In the genomic region with DNA sequence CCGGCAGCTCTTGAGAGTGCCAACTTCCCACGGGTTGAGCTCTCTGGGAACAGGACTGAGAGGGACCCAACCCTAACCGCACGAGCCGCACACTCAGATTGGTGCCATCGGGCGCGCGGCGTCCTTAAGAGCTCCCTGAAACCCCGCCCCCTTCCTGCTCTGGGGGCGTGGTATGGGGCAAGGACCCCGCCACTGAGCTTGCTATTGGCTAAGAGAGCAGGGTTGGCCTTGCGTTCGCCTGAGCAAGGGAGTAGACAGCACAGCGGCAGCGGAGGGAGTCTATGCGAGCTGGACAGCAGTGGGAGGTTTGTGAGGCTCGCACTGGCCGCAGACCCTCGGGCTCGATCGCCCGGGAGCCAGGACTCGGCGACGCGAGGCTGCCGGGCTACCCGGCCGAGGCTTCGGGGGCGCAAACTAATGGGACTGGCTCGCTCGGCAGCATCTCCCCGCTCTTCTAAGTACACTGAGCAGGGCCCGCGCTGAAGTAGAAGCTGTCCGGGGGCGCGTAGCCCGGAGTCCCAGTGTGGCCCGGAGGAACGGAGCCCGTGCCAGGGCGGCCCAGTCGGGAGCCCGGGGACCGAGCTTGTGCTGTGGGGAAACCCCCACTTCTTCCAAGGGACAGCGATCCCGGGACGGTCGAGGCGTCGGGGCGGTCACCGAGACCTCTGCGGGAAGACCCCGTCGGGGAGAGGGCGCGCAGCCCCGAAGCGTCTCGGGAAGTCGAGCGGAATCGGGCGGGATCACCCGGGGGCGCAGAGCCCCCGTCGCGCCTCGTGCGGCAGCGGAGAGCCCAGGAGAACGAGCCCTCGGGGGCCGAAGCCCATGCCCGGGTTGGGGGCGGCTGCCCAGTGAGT, we compare ENCODE assay signal across 8 cellular contexts.
DNase-seq lines count a peak whose midpoint lies in the region; ATAC-seq lines count a peak whose summit lies in the region.

A gene (plus strand): TSS at position 282 of the 854 bp plus-strand sequence. CDS start 756 bp downstream, outside the sequence.

- H3K9me3 ChIP-seq in iPS-15b (ENCODE audit: control insufficient read depth, insufficient read depth, low read length) = no peaks in the 10 kb centered on the region

- H3K4me1 ChIP-seq in iPS-15b (ENCODE audit: control insufficient read depth, insufficient read depth, low read length) = peaks cover 5% of the 10 kb centered on the region

- DNase-seq in NCI-H2081 (lab: John Stamatoyannopoulos, UW) (peak; percentile 83 to 84), NCI-H2081 treated with DMSO at 0.1 percent for 48 hours (lab: John Stamatoyannopoulos, UW) (no peak), NCI-H2107 treated with DMSO at 0.1 percent for 48 hours (lab: John Stamatoyannopoulos, UW; ENCODE audit: unreplicated experiment) (peak; percentile 73), UCSD-AML1 (lab: John Stamatoyannopoulos, UW; ENCODE audit: unreplicated experiment) (peak; percentile 90), brain pericyte (ENCODE audit: low read depth, low spot score) (peak; percentile 88), skeletal muscle cell (ENCODE audit: low read depth) (peak; percentile 90)

- H3K4me3 ChIP-seq in iPS-15b (ENCODE audit: low read depth, low read length) (peak within 1 kb of the TSS; percentile 52), skeletal muscle cell (ENCODE audit: low read depth, low read length) (peak within 1 kb of the TSS; percentile 72)

- peak; percentile 86 for ATAC-seq in HG03025 (IDR thresholded peaks at IDR 0.05; ENCODE audit: low FRiP score, unreplicated experiment)

- H3K9ac ChIP-seq in iPS-15b (ENCODE audit: low read depth, low read length) = no peak within 1 kb of the TSS

- H3K36me3 ChIP-seq in iPS-15b (ENCODE audit: control insufficient read depth, insufficient read depth, low read length) = no peaks in the 10 kb centered on the region

- H3K27me3 ChIP-seq in iPS-15b (ENCODE audit: control insufficient read depth, insufficient read depth, low read length) = peaks cover 84% of the 10 kb centered on the region
